28 cellular contexts compared by ENCODE assay signal in the genomic region with DNA sequence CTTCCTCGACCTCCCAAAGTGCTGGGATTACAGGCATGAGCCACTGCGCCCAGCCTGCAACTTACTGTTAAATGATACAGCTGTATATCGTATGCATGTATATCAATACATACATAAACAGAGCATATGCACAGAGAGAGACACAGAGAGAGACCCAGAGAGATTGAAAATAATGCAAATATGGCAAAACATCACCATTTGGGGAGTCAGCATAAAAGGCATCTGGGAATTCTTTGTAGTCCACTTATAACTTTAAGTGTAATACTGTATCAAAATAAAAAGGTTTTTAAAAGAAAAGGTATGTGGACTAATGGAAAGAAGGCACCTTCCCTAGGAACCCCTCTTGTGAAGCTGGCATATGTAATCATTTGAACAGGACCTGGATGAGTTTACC. TPM values are rescaled to one million over a fixed set of nuclear protein-coding genes. Genes with fewer than 3 reads are reported as not detected.
DNase-seq lines count a peak whose midpoint lies in the region; ATAC-seq, FAIRE-seq and TF ChIP-seq lines count a peak whose summit lies in the region.
"Had no signal": no experiment of that assay in that cellular context is flagged by ENCODE, and none has a peak within 500 bp of the region (broad histone marks: within the 10 kb centered on the region; RNA-seq: fewer than 3 reads in every experiment).

No MANE protein-coding gene starts in this region.

- BruUV-seq in A673 (replicated peaks; lab: Mats Ljungman, UMichigan), result no TSS peak
- no TSS peak for BruUV-seq in K562 (replicated peaks; lab: Mats Ljungman, UMichigan)

- TF ChIP-seq RAD21 in A549 (conservative IDR thresholded peaks at IDR 0.05 in 1 of 2, IDR thresholded peaks at IDR 0.05 in 1 of 2), result no peak
- TF ChIP-seq RAD21 in K562 (CRISPR knock-in tag; conservative IDR thresholded peaks at IDR 0.05 in 1 of 2, IDR thresholded peaks at IDR 0.05 in 1 of 2), result no peak

- TF ChIP-seq POLR2A in A549 (IDR thresholded peaks at IDR 0.05; ENCODE audit: low read length) (no peak), K562 (conservative IDR thresholded peaks at IDR 0.05) (no peak)

- POLR2A ChIA-PET in A549 (lab: Yijun Ruan, JAX), result no interaction called here
- POLR2A ChIA-PET in A673 (lab: Charles Lee; ENCODE audit: low non-redundant PET), result interaction anchor here (0.6 to 0.9 kb wide), 2 partner anchors 25 to 252 kb away, joined by 4 read pairs; no protein-coding TSS in a partner anchor
- POLR2A ChIA-PET in K562 (lab: Yijun Ruan, JAX), result no interaction called here

- no peak for TF ChIP-seq EP300 in A549 (IDR thresholded peaks at IDR 0.05)
- TF ChIP-seq EP300 in K562 (IDR thresholded peaks at IDR 0.05; ENCODE audit: low read length), result no peak

- FAIRE-seq in A549 (lab: Jason Lieb, UNC) (no peak), K562 (lab: Jason Lieb, UNC) (no peak)
- FAIRE-seq: A204.1, GM12878, GM12892, GM18507, GM19239 had no signal

- H3K27me3 ChIP-seq in A673 (replicated peaks; ENCODE audit: insufficient read depth, low read depth, low read length, poor library complexity) (no peaks in the 10 kb centered on the region), SJSA1 (replicated peaks) (no peaks in the 10 kb centered on the region), K562 (ENCODE audit: control insufficient read depth in 2 of 2, insufficient read depth in 2 of 2, low read length in 2 of 2) (no peaks in the 10 kb centered on the region), MG63 (no peaks in the 10 kb centered on the region)
- H3K27me3 ChIP-seq: BE2C, BLaER1 had no signal

- no peaks in the 10 kb centered on the region for H3K9me1 ChIP-seq in K562 (ENCODE audit: control insufficient read depth, insufficient read depth, low read length)

- no peaks in the 10 kb centered on the region for H4K20me1 ChIP-seq in K562 (replicated peaks; ENCODE audit: control insufficient read depth, insufficient read depth, low read length)
- H4K20me1 ChIP-seq: BLaER1 had no signal

- no peaks in the 10 kb centered on the region for H3K79me2 ChIP-seq in K562 (ENCODE audit: control insufficient read depth, insufficient read depth, low read length)

- H2AFZ ChIP-seq in K562 (ENCODE audit: low read depth, low read length), result no peak overlapping the region

- TF ChIP-seq CTCF in A549 (IDR thresholded peaks at IDR 0.05) (no peak), A673 (conservative IDR thresholded peaks at IDR 0.05; ENCODE audit: low read depth, low read length) (no peak), K562 (IDR thresholded peaks at IDR 0.05 in 2 of 3, conservative IDR thresholded peaks at IDR 0.05 in 1 of 3; ENCODE audit: insufficient read depth in 2 of 3, low read depth in 1 of 3, low read length in 3 of 3) (no peak)

- H3K4me1 ChIP-seq in A549 (peaks cover 47% of the 10 kb centered on the region), A673 (ENCODE audit: insufficient read depth, low read length, poor library complexity, severe bottlenecking) (peaks cover 51% of the 10 kb centered on the region), SJSA1 (replicated peaks) (peaks cover 53% of the 10 kb centered on the region), K562 (replicated peaks in 1 of 2; ENCODE audit: control insufficient read depth in 2 of 2, insufficient read depth in 2 of 2, low read length in 2 of 2) (peaks cover 2 to 4% of the 10 kb centered on the region in 2 experiments; a peak in 4 of 5 replicates)
- H3K4me1 ChIP-seq: BE2C had no signal

- no peaks in the 10 kb centered on the region for H3K9me3 ChIP-seq in A549
- no peaks in the 10 kb centered on the region for H3K9me3 ChIP-seq in A673 (ENCODE audit: low read depth, low read length, poor library complexity, severe bottlenecking)
- no peaks in the 10 kb centered on the region for H3K9me3 ChIP-seq in SJSA1 (replicated peaks)
- H3K9me3 ChIP-seq in K562 (replicated peaks; ENCODE audit: control insufficient read depth, insufficient read depth, low read depth, low read length), result no peaks in the 10 kb centered on the region
- no peaks in the 10 kb centered on the region for H3K9me3 ChIP-seq in MG63
- H3K9me3 ChIP-seq: BE2C, BLaER1 had no signal

- no peak overlapping the region for H3K4me3 ChIP-seq in A549
- no peak overlapping the region for H3K4me3 ChIP-seq in A673 (ENCODE audit: low read depth, low read length, poor library complexity, severe bottlenecking)
- H3K4me3 ChIP-seq in SJSA1, result no peak overlapping the region
- H3K4me3 ChIP-seq in K562, result no peak overlapping the region
- H3K4me3 ChIP-seq in MG63, result no peak overlapping the region
- H3K4me3 ChIP-seq: BLaER1, GM12878 had no signal

- peak overlapping the region; percentile 49; the same call in 2 of the 3 replicates for H3K4me2 ChIP-seq in A549
- no peak overlapping the region for H3K4me2 ChIP-seq in K562 (ENCODE audit: insufficient read depth, low read length)
- H3K4me2 ChIP-seq: BLaER1 had no signal

- H3K36me3 ChIP-seq in A673 (ENCODE audit: insufficient read depth, low read length, poor library complexity, severe bottlenecking) (peaks cover 16% of the 10 kb centered on the region), SJSA1 (peaks cover 38% of the 10 kb centered on the region), K562 (ENCODE audit: control insufficient read depth, insufficient read depth, low read length) (no peaks in the 10 kb centered on the region), MG63 (no peaks in the 10 kb centered on the region)
- H3K36me3 ChIP-seq: BE2C, BLaER1 had no signal

- CTCF ChIA-PET in A549 (lab: Yijun Ruan, JAX), result interaction anchor here (0.6 to 9.1 kb wide), 9 partner anchors 10 to 329 kb away, joined by 3 to 152 read pairs (median 4); no protein-coding TSS in a partner anchor
- CTCF ChIA-PET in A673 (lab: Charles Lee), result interaction anchor here (1.2 kb wide), 1 partner anchor 39 kb away, joined by 3 read pairs; no protein-coding TSS in a partner anchor
- CTCF ChIA-PET in K562 (lab: Yijun Ruan, JAX; ENCODE audit: low intra/inter-chr PET ratio), result interaction anchor here (1.3 to 3.4 kb wide), 2 partner anchors 250 to 606 kb away, joined by 5 to 17 read pairs; no protein-coding TSS in a partner anchor

- ATAC-seq in A549 (no peak), K562 (no peak), GM21381 (IDR thresholded peaks at IDR 0.05; ENCODE audit: unreplicated experiment) (no peak), GM18909 (IDR thresholded peaks at IDR 0.05; ENCODE audit: poor library complexity, unreplicated experiment) (no peak)
- ATAC-seq: GM12878 had no signal

- WGBS in A549 (ENCODE audit: missing lambda C conversion rate), result 62% methylated on average over 3 of the region's 3 CpGs
- WGBS in K562 (ENCODE audit: insufficient coverage, low coverage, missing lambda C conversion rate), result 41% methylated on average over 3 of the region's 3 CpGs

- H3K9ac ChIP-seq in K562 (ENCODE audit: insufficient read depth in 1 of 2, low read depth in 2 of 2, low read length in 2 of 2), result no peak overlapping the region
- H3K9ac ChIP-seq: BLaER1 had no signal

- DNase-seq in A549 (ENCODE audit: low read depth in 1 of 2, low spot score in 1 of 2), result no peak
- no peak for DNase-seq in A673 (ENCODE audit: low spot score)
- no peak for DNase-seq in SJSA1 (ENCODE audit: low read depth in 1 of 2, low spot score in 2 of 2)
- no peak for DNase-seq in K562 (ENCODE audit: extremely low read depth in 1 of 4, low spot score in 3 of 4)
- no peak for DNase-seq in MG63
- DNase-seq: 8988T; ACHN; BE2C; C1 segment of cervical spinal cord; CD4-positive, alpha-beta memory T cell; CD4-positive, CD25-positive, alpha-beta regulatory T cell; CD8-positive, alpha-beta memory T cell; COR-L47; DMS 273 treated with DMSO at 0.1 percent for 48 hours; DMS153; DMS79; DND-41; GDM1 had no signal

- in situ Hi-C loops in K562 (cut with MboI), result loop anchor here (5.0 kb wide), 2 partner anchors 249 to 329 kb away; no protein-coding TSS in a partner anchor

- intact Hi-C loops in A673 (cut with micrococcal nuclease; ENCODE audit: unreplicated experiment) (loop anchor here (5.0 kb wide), 1 partner anchor 99 kb away; no protein-coding TSS in a partner anchor), K562 (cut with micrococcal nuclease) (loop anchor here (5.0 to 10.0 kb wide), 4 partner anchors 137 to 234 kb away; no protein-coding TSS in a partner anchor)

- H3K27ac ChIP-seq in A549 (peak overlapping the region; percentile 57 to 78; a peak in 5 of 6 replicates), A673 (ENCODE audit: low read depth, low read length, poor library complexity, severe bottlenecking) (peak overlapping the region; percentile 39), SJSA1 (peak overlapping the region; percentile 53), K562 (ENCODE audit: extremely low read depth, low read depth, low read length) (no peak overlapping the region)
- H3K27ac ChIP-seq: BLaER1 had no signal

TF ChIP-seq in A549, 52 proteins besides CTCF, POLR2A, EP300 and RAD21 (continues in another document):
- no peak for TF ChIP-seq POLR2AphosphoS2 (conservative IDR thresholded peaks at IDR 0.05; ENCODE audit: low read length)

TF ChIP-seq in K562, 482 proteins besides CTCF, POLR2A, EP300 and RAD21 (continues in another document):
- TF ChIP-seq ZNF41 (CRISPR knock-in tag; conservative IDR thresholded peaks at IDR 0.05), result no peak

RNA-seq across cellular contexts. Expression of a gene that starts 21.8 kb away (rescaled TPM):
- polyA plus RNA-seq in A549 (2011; rRNA removed), result 1.00 and 1.4 TPM in 2 replicates
- polyA plus RNA-seq in A549 (2012; cell fraction: cytosol; rRNA removed), result 0.69 and 1.1 TPM in 2 replicates
- polyA plus RNA-seq in A549 (2012; cell fraction: nucleus; rRNA removed), result 1.8 TPM in 2 replicates
- polyA plus RNA-seq in A549 (2017; fragmentation: RNase III; extraction: RNeasy Plus Mini Kit Qiagen cat#74134 plus additional on column Dnase treatment), result 5.6 to 6.4 TPM (median 5.7 TPM) in 3 replicates
- polyA minus RNA-seq in A549 (2011; rRNA and poly(A)+ RNA removed), result 1.8 TPM in 2 replicates
- total RNA-seq in A673 (2021), result 135 TPM in 2 replicates
- total RNA-seq in SJSA1 (2014; rRNA removed; shearing (Covaris generic)), result 30.3 and 41.6 TPM in 2 replicates
- total RNA-seq in K562 (2011; cell fraction: chromatin; rRNA removed; ENCODE audit: low replicate concordance), result 0.11 and 0.35 TPM in 2 replicates
- 0.13 and 0.33 TPM in 2 replicates for total RNA-seq in K562 (2011; cell fraction: nucleolus; rRNA removed)
- 0.15 and 0.31 TPM in 2 replicates for total RNA-seq in K562 (2011; cell fraction: nucleoplasm; rRNA removed)
- 0.65 and 1.0 TPM in 2 replicates for total RNA-seq in K562 (2014; rRNA removed)
- total RNA-seq in K562 (2014; rRNA removed; fragmentation: Illumina TruSeq; extraction: Trizol), result 0.22 and 0.33 TPM in 2 replicates
- 0.60 and 0.62 TPM in 2 replicates for total RNA-seq in K562 (2015; rRNA removed; fragmentation: Illumina TruSeq; extraction: Trizol)
- total RNA-seq in K562 (2021), result 1.1 and 1.2 TPM in 2 replicates
- 0.14 and 0.81 TPM in 2 replicates for polyA plus RNA-seq in K562 (2011; rRNA removed)
- polyA plus RNA-seq in K562 (2011; cell fraction: cytosol; rRNA removed), result 0.30 and 0.59 TPM in 2 replicates
- 0.44 and 0.91 TPM in 2 replicates for polyA plus RNA-seq in K562 (2011; cell fraction: nucleus; rRNA removed)
- polyA plus RNA-seq in K562 (2012), result 0.89 and 1.6 TPM in 2 replicates
- 0.64 and 0.78 TPM in 2 replicates for polyA plus RNA-seq in K562 (2014; fragmentation: Illumina TruSeq; extraction: Trizol)
- under 1 TPM; 0.07 to 0.13 TPM for polyA plus RNA-seq in K562 (2014; fragmentation: Nextera tagmentation; extraction: Ambion mirVana)
- polyA plus RNA-seq in K562 (2014; rRNA removed), result 0.23 and 0.51 TPM in 2 replicates
- 0.21 and 0.99 TPM in 2 replicates for polyA minus RNA-seq in K562 (2011; rRNA and poly(A)+ RNA removed)
- 0.48 and 1.8 TPM in 2 replicates for polyA minus RNA-seq in K562 (2011; cell fraction: cytosol; rRNA and poly(A)+ RNA removed)
- 0.40 and 1.4 TPM in 2 replicates for polyA minus RNA-seq in K562 (2011; cell fraction: nucleus; rRNA and poly(A)+ RNA removed)
- total RNA-seq in MG63 (2014; rRNA removed; shearing (Covaris generic); ENCODE audit: low replicate concordance), result 0.16 TPM in 1 of 2 replicates, not detected in the other
- total RNA-seq: CD4-positive, alpha-beta memory T cell; CD4-positive, CD25-positive, alpha-beta regulatory T cell; CD8-positive, alpha-beta memory T cell; GM12878 had no signal
- polyA plus RNA-seq: AG04450; CD14-positive monocyte; CD4-positive, alpha-beta memory T cell; CD4-positive, CD25-positive, alpha-beta regulatory T cell; CD8-positive, alpha-beta memory T cell; GM12878 had no signal

Comparison
In these comparisons a context has a peak if more than half of its experiments do, and no peak if none do; other contexts are left out.
1. RNA of a gene that starts 21.8 kb away (total RNA-seq): 135 TPM in A673 and 30.3 to 41.6 TPM in SJSA1; 0.11 to 1.2 TPM in K562 and 0.16 TPM in MG63; every median in the first group is over 10 times any median in the second.